8 cellular contexts compared by ENCODE assay signal in the genomic region with DNA sequence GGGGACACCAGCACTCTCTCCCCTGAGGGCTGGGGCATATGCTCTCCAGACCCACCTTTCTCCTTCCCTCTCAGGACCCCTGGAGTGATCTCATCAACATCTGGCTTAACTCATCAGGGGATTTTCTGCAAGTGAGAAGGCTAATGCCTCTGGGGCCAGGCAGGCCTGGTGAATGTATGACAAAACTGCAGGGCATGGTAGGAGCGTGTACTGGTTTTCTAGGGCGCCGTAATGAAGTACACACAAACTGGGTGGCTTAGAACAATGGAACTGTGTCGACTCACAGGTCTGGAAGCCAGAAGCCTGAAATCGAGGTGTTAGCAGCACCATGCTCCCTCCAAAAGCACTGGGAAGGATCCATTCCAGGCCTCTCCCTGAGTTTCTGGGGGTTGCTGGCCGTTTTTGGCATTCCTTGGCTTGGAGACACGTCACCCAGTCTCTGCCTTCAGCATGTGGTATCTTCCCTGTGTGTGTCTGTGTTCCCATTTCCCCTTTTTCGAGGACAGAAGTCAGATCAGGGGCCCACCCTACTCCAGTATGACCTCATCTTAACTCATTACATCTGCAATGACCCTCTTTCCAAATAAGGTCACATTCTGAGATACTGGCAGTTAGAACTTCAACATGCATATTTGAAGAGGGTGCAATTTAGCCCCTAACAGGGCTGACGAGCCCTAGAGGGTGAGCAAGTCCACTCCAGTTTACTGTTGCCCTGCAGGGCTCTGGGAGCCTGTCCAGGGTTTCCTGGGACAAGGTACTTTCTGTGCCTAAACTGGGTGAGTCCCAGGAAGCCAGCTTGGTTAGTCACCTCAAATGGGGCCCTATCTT. TPM values are rescaled to one million over a fixed set of nuclear protein-coding genes. Genes with fewer than 3 reads are reported as not detected.
DNase-seq lines count a peak whose midpoint lies in the region; ATAC-seq, FAIRE-seq and TF ChIP-seq lines count a peak whose summit lies in the region.

No MANE protein-coding gene starts in this region.

- CTCF ChIA-PET in H1 (lab: Charles Lee; ENCODE audit: partially characterized antibody), result interaction anchor here (0.6 kb wide), 1 partner anchor 9 kb away, joined by 3 read pairs; no protein-coding TSS in a partner anchor

- H3K23ac ChIP-seq in H1 (ENCODE audit: insufficient read length), result no peak overlapping the region

- H3K9me3 Mint-ChIP-seq in neural progenitor cell, result peaks cover 5% of the 10 kb centered on the region

- no peaks in the 10 kb centered on the region for H3K36me3 Mint-ChIP-seq in neural progenitor cell

- H2BK5ac ChIP-seq in H1 (ENCODE audit: low read depth, low read length), result peak overlapping the region; percentile 60

- peak overlapping the region; percentile 17 for H4K91ac ChIP-seq in H1 (replicated peaks; ENCODE audit: insufficient read length, low read length)

- no peaks in the 10 kb centered on the region for H3F3A ChIP-seq in neural progenitor cell (ENCODE audit: low read depth)

- H3K4me1 Mint-ChIP-seq in neural progenitor cell, result peaks cover 43% of the 10 kb centered on the region

- TF ChIP-seq EP300 in H1 (IDR thresholded peaks at IDR 0.05; ENCODE audit: borderline replicate concordance in 1 of 2, low read depth in 2 of 2, low read length in 2 of 2), result no peak

- POLR2A ChIA-PET in H1 (lab: Charles Lee; ENCODE audit: partially characterized antibody), result no interaction called here

- peak overlapping the region; percentile 16; the same call in 1 of the 2 replicates for H4K8ac ChIP-seq in H1 (ENCODE audit: extremely low read depth, insufficient read depth, low read length)

- H3K27ac Mint-ChIP-seq in neural progenitor cell, result no peak overlapping the region

- H3K4me2 ChIP-seq in H1 (ENCODE audit: insufficient read depth in 1 of 2, low read depth in 2 of 2, low read length in 2 of 2) (no peak overlapping the region; a peak in 1 of 4 replicates), neural progenitor cell (no peak overlapping the region)

- H2AFZ ChIP-seq in H1 (ENCODE audit: low read length) (no peak overlapping the region), neural progenitor cell (replicated peaks) (no peak overlapping the region)

- DNase-seq in GM18507 (ENCODE audit: extremely low spot score, insufficient read length, low read depth) (no peak), NOMO-1 treated with dmso at 0.1 percent for 144 hours (lab: John Stamatoyannopoulos, UW; ENCODE audit: unreplicated experiment) (peak; percentile 88), H1 (ENCODE audit: low read depth in 1 of 2, low spot score in 2 of 2) (peak in 1 of 2 experiments; percentile 17), neural progenitor cell (ENCODE audit: low spot score) (peak; percentile 26), NCI-H1092 (lab: John Stamatoyannopoulos, UW) (no peak), ecto neural progenitor cell (ENCODE audit: low spot score) (no peak), DMS53 (lab: John Stamatoyannopoulos, UW) (no peak)

- no peak overlapping the region for H3K14ac ChIP-seq in H1 (ENCODE audit: insufficient read length)

- no peak overlapping the region for H3K4me3 ChIP-seq in H1 (ENCODE audit: extremely low read depth in 1 of 4, insufficient read depth in 2 of 4, low read depth in 3 of 4, low read length in 4 of 4)
- no peak overlapping the region for H3K4me3 ChIP-seq in neural progenitor cell

- peak overlapping the region; percentile 80 for H2BK20ac ChIP-seq in H1 (ENCODE audit: low read length)

- no peak overlapping the region for H4K5ac ChIP-seq in H1 (ENCODE audit: insufficient read length, low read depth, low read length)

- peak overlapping the region; percentile 87; the same call in 1 of the 2 replicates for H2BK12ac ChIP-seq in H1 (ENCODE audit: low read depth, low read length)

- H3K36me3 ChIP-seq in H1 (ENCODE audit: control insufficient read depth in 2 of 4, insufficient read depth in 4 of 4, low read length in 3 of 4), result no peaks in the 10 kb centered on the region
- no peaks in the 10 kb centered on the region for H3K36me3 ChIP-seq in neural progenitor cell

- peak overlapping the region; percentile 40 for H2BK120ac ChIP-seq in H1 (replicated peaks; ENCODE audit: low read depth, low read length)

- peak; percentile 79 for FAIRE-seq in GM18507 (lab: Jason Lieb, UNC)
- FAIRE-seq in H1 (lab: Jason Lieb, UNC), result no peak

- H2BK15ac ChIP-seq in H1 (ENCODE audit: low read length), result peak overlapping the region; percentile 92; the same call in 1 of the 2 replicates

- no peak for TF ChIP-seq POLR2A in H1 (IDR thresholded peaks at IDR 0.05; ENCODE audit: control extremely low read depth in 1 of 2, low read depth in 2 of 2, low read length in 2 of 2)

- TF ChIP-seq CTCF in H1 (IDR thresholded peaks at IDR 0.05; ENCODE audit: control extremely low read depth in 1 of 3, insufficient read depth in 1 of 3, low read depth in 1 of 3, low read length in 3 of 3) (no peak), neural progenitor cell (IDR thresholded peaks at IDR 0.05) (no peak)

- peak overlapping the region; percentile 24; the same call in 1 of the 2 replicates for H2AK5ac ChIP-seq in H1 (ENCODE audit: low read depth, low read length)

- H3K4me1 ChIP-seq in H1 (replicated peaks in 1 of 4; ENCODE audit: control insufficient read depth in 3 of 4, insufficient read depth in 4 of 4, low read length in 3 of 4) (peaks cover 7 to 18% (median 14%) of the 10 kb centered on the region in 4 experiments; a peak in 6 of 7 replicates), neural progenitor cell (peaks cover 21% of the 10 kb centered on the region)

- H4K20me1 ChIP-seq in H1 (replicated peaks in 1 of 2; ENCODE audit: control insufficient read depth in 1 of 2, insufficient read depth in 2 of 2, low read length in 2 of 2) (no peaks in the 10 kb centered on the region), neural progenitor cell (ENCODE audit: low read depth) (no peaks in the 10 kb centered on the region)

- H3K79me1 ChIP-seq in H1 (ENCODE audit: low read depth, low read length), result no peaks in the 10 kb centered on the region

- H3K9me3 ChIP-seq in H1 (ENCODE audit: insufficient read depth in 2 of 2, low read depth in 1 of 2, low read length in 1 of 2) (no peaks in the 10 kb centered on the region), neural progenitor cell (ENCODE audit: low read depth) (no peaks in the 10 kb centered on the region)

- peaks cover 8% of the 10 kb centered on the region for H3K27me3 Mint-ChIP-seq in neural progenitor cell (ENCODE audit: insufficient read depth, low read depth)

- no peaks in the 10 kb centered on the region for H3K23me2 ChIP-seq in H1 (ENCODE audit: low read depth, low read length)

- H3K79me2 ChIP-seq in H1 (ENCODE audit: control insufficient read depth in 1 of 2, insufficient read depth in 2 of 2, low read length in 2 of 2), result no peaks in the 10 kb centered on the region
- no peaks in the 10 kb centered on the region for H3K79me2 ChIP-seq in neural progenitor cell (ENCODE audit: low read depth)

- peak overlapping the region; percentile 93 for H3K18ac ChIP-seq in H1 (ENCODE audit: extremely low read depth, low read length)

- 71% methylated on average over 9 of the region's 9 CpGs; no CpG with 5 or more reads in 1 of the 2 experiments for WGBS in H1 (ENCODE audit: extremely low coverage in 1 of 2, insufficient coverage in 1 of 2, insufficient read length in 1 of 2, insufficient replicate concordance in 2 of 2, low coverage in 1 of 2, low lambda C conversion rate in 2 of 2, missing lambda C conversion rate in 1 of 2), 2 experiments

- no peak overlapping the region for H3K56ac ChIP-seq in H1 (replicated peaks; ENCODE audit: insufficient read length, low read depth, low read length)

- no peak for TF ChIP-seq RAD21 in H1 (IDR thresholded peaks at IDR 0.05 in 1 of 2, conservative IDR thresholded peaks at IDR 0.05 in 1 of 2; ENCODE audit: low read depth in 2 of 2, low read length in 2 of 2)

- H3K4me3 Mint-ChIP-seq in neural progenitor cell, result no peak overlapping the region

- no peak overlapping the region for H3K9ac ChIP-seq in H1 (replicated peaks in 1 of 4; ENCODE audit: extremely low read depth in 1 of 4, low read depth in 3 of 4, low read length in 3 of 4)
- H3K9ac ChIP-seq in neural progenitor cell, result no peak overlapping the region

- H3K27me3 ChIP-seq in H1 (replicated peaks in 1 of 4; ENCODE audit: control insufficient read depth in 3 of 4, extremely low read depth in 1 of 4, insufficient read depth in 3 of 4, low read length in 3 of 4) (peaks cover 0 to 3% (median 1%) of the 10 kb centered on the region in 4 experiments; a peak in 3 of 7 replicates), neural progenitor cell (no peaks in the 10 kb centered on the region)

- H3K27ac ChIP-seq in H1 (ENCODE audit: low read depth, low read length) (no peak overlapping the region), neural progenitor cell (no peak overlapping the region)

- ATAC-seq in HG03159 (IDR thresholded peaks at IDR 0.05; ENCODE audit: unreplicated experiment), result no peak

- no peak overlapping the region for H3K4ac ChIP-seq in H1 (replicated peaks; ENCODE audit: insufficient read length, low read depth, low read length)

TF ChIP-seq in H1, 55 proteins besides CTCF, POLR2A, EP300 and RAD21:
- TF ChIP-seq RXRA (IDR thresholded peaks at IDR 0.05; ENCODE audit: insufficient read depth, low read depth, low read length) (no peak), CEBPB (IDR thresholded peaks at IDR 0.05; ENCODE audit: low read depth, low read length) (no peak), NANOG (IDR thresholded peaks at IDR 0.05; ENCODE audit: insufficient read depth, low read depth, low read length, poor library complexity, severe bottlenecking) (peak; percentile 46)

RNA-seq across cellular contexts. Expression of gene CAB39, which starts 45.5 kb away (rescaled TPM):
- total RNA-seq in H1 (2021; fragmentation: NEBNext Ultra II Directional; extraction: Animal tissue kit (Norgen Biotek cat#: 25700)), result 48.3 and 50.5 TPM in 2 replicates
- 12.8 and 16.4 TPM in 2 replicates for polyA plus RNA-seq in H1 (2011; rRNA removed)
- 21.9 TPM for polyA plus RNA-seq in H1 (2011; cell fraction: cytosol; rRNA removed)
- 10.9 TPM for polyA plus RNA-seq in H1 (2011; cell fraction: nucleus; rRNA removed)
- polyA plus RNA-seq in H1 (2012, experiment 1 of 2), result 22.0 to 33.8 TPM (median 26.7 TPM) in 4 replicates
- polyA plus RNA-seq in H1 (2012, experiment 2 of 2), result 2.2 TPM
- 24.1 TPM for polyA plus RNA-seq in H1 (2013, experiment 1 of 2)
- 25.0 TPM for polyA plus RNA-seq in H1 (2013, experiment 2 of 2)
- polyA minus RNA-seq in H1 (2011; rRNA and poly(A)+ RNA removed), result 42.6 and 45.2 TPM in 2 replicates
- polyA minus RNA-seq in H1 (2011; cell fraction: cytosol; rRNA and poly(A)+ RNA removed), result 28.2 TPM
- polyA minus RNA-seq in H1 (2011; cell fraction: nucleus; rRNA and poly(A)+ RNA removed), result 29.6 TPM
- 41.7 and 59.0 TPM in 2 replicates for total RNA-seq in neural progenitor cell (ENCODE audit: low replicate concordance)

Comparison
In these comparisons a context has a peak if more than half of its experiments do, and no peak if none do; other contexts are left out.
1. DNase-seq: peak in NOMO-1 treated with dmso at 0.1 percent for 144 hours (single experiment) and neural progenitor cell (single experiment); none in GM18507 (single experiment), NCI-H1092 (single experiment), ecto neural progenitor cell (single experiment) and DMS53 (single experiment).